10 cellular contexts compared by ENCODE assay signal in the genomic region with DNA sequence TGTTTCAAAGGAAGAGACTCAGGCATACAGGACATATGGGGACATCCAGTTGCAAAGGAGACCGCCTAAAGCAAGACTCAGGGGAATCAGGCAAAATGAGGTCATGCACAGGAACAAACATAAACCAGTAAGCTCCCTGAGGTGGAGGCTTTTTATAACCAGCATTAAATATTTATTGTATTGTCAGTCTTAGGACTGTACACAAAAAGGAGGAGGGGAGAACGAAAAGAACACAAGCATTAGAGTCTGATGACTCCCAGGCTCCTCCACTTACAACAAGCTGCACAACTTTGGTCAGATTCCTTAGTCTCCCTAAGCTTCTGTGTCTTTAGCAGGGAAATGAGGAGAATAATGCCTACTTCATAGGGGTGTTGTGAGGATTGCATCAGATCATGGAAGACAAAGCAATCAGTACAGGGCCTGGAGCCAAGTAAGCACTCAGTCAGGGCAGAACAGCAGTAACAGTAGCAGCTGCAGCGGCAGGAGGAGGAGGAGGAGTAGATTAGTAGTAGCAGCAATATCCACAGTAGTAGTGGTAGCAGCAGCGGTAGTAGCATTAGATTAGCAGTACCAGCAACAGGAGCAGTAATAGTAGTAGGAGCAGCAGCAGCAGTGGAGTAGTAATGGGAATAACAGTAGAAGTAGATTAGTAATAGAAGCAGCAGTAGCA. TPM values are rescaled to one million over a fixed set of nuclear protein-coding genes. Genes with fewer than 3 reads are reported as not detected.
DNase-seq lines count a peak whose midpoint lies in the region; ATAC-seq, FAIRE-seq and TF ChIP-seq lines count a peak whose summit lies in the region.
"Had no signal": no experiment of that assay in that cellular context is flagged by ENCODE, and none has a peak within 500 bp of the region (broad histone marks: within the 10 kb centered on the region; RNA-seq: fewer than 3 reads in every experiment).

No MANE protein-coding gene starts in this region.

- H3K9me3 ChIP-seq in WERI-Rb-1 (ENCODE audit: severe bottlenecking) (no peaks in the 10 kb centered on the region), kidney (ENCODE audit: control insufficient read depth in 1 of 2, low read length in 2 of 2) (no peaks in the 10 kb centered on the region)

- DNase-seq in 8988T, result peak; percentile 7
- peak; percentile 96 for DNase-seq in NCI-H1105 treated with DMSO at 0.1 percent for 48 hours (lab: John Stamatoyannopoulos, UW)
- peak; percentile 36 for DNase-seq in WERI-Rb-1
- DNase-seq in islet precursor cell, result peak; percentile 65
- no peak for DNase-seq in kidney
- no peak for DNase-seq in activated CD4-positive, CD25-positive, alpha-beta regulatory T cell (lab: John Stamatoyannopoulos, UW)
- DNase-seq: activated CD8-positive, alpha-beta T cell treated with anti-CD3 and anti-CD28 coated beads for 36 hours had no signal

- no peaks in the 10 kb centered on the region for H3K4me1 ChIP-seq in kidney (ENCODE audit: control insufficient read depth in 1 of 2, insufficient read depth in 1 of 2, low read depth in 1 of 2, low read length in 2 of 2)

- intact Hi-C loops in kidney (cut with DNase I), result no loop called here

- H3K4me3 ChIP-seq in WERI-Rb-1 (ENCODE audit: low read depth, low read length) (no peak overlapping the region), kidney (ENCODE audit: low read length in 2 of 2) (no peak overlapping the region)

- no peak for ATAC-seq in HG03571 (IDR thresholded peaks at IDR 0.05; ENCODE audit: unreplicated experiment)
- ATAC-seq in GM18498 (IDR thresholded peaks at IDR 0.05; ENCODE audit: unreplicated experiment), result no peak
- ATAC-seq: activated CD8-positive, alpha-beta T cell treated with anti-CD3 and anti-CD28 coated beads for 36 hours had no signal

- H3K36me3 ChIP-seq in WERI-Rb-1, result no peaks in the 10 kb centered on the region
- H3K36me3 ChIP-seq in kidney (ENCODE audit: control insufficient read depth in 1 of 2, insufficient read depth in 2 of 2, low read length in 2 of 2), result no peaks in the 10 kb centered on the region

- FAIRE-seq in kidney (lab: Jason Lieb, UNC), result no peak
- FAIRE-seq: colon had no signal

- peak overlapping the region; percentile 21; the same call in 1 of the 2 replicates for H3K27ac ChIP-seq in WERI-Rb-1
- no peak overlapping the region for H3K27ac ChIP-seq in kidney (ENCODE audit: low read depth in 2 of 2, low read length in 2 of 2)

- TF ChIP-seq CTCF in WERI-Rb-1 (IDR thresholded peaks at IDR 0.05; ENCODE audit: low read depth, low read length) (no peak), kidney (IDR thresholded peaks at IDR 0.05; ENCODE audit: borderline replicate concordance, extremely low read depth, insufficient read depth) (no peak)

- no peaks in the 10 kb centered on the region for H3K27me3 ChIP-seq in WERI-Rb-1 (ENCODE audit: insufficient read depth, low read depth, severe bottlenecking)

- H3K9ac ChIP-seq in kidney (ENCODE audit: low read length in 2 of 2), result no peak overlapping the region

RNA-seq across cellular contexts. Expression of a gene that starts 54.2 kb away (rescaled TPM):
- total RNA-seq in kidney, result 32.5 TPM
- 5.6 TPM for polyA plus RNA-seq in kidney (ENCODE audit: insufficient read depth, low read depth, low replicate concordance)

Comparison
In these comparisons a context has a peak if more than half of its experiments do, and no peak if none do; other contexts are left out.
1. DNase-seq: peak in 8988T (single experiment), NCI-H1105 treated with DMSO at 0.1 percent for 48 hours (single experiment), WERI-Rb-1 (single experiment) and islet precursor cell (single experiment); none in kidney (single experiment) and activated CD4-positive, CD25-positive, alpha-beta regulatory T cell (0 of 4).